In genomic region chr1:101451888-101452287, GRCh38 we compare ENCODE assay signal across 13 cellular contexts.
DNase-seq lines count a peak whose midpoint lies in the region; ATAC-seq and TF ChIP-seq lines count a peak whose summit lies in the region.
"Had no signal": no experiment of that assay in that cellular context is flagged by ENCODE, and none has a peak within 500 bp of the region (broad histone marks: within the 10 kb centered on the region; RNA-seq: fewer than 3 reads in every experiment).

No MANE protein-coding gene starts in this region.

- CTCF ChIA-PET in CD8-positive, alpha-beta T cell (lab: Charles Lee), result interaction anchor here (0.5 kb wide), 1 partner anchor 43 kb away, joined by 3 read pairs; no protein-coding TSS in a partner anchor

- POLR2A ChIA-PET in CD8-positive, alpha-beta T cell (lab: Charles Lee), result no interaction called here

- no peak overlapping the region for H3K27ac Mint-ChIP-seq in CD8-positive, alpha-beta T cell
- H3K27ac Mint-ChIP-seq: activated B cell treated with CpG ODN at 0.5 μM for 24 hours, B cell had no signal

- peaks cover 37% of the 10 kb centered on the region for H3K4me1 Mint-ChIP-seq in CD8-positive, alpha-beta T cell (ENCODE audit: low read depth)

- no peak for TF ChIP-seq CTCF in CD8-positive, alpha-beta T cell (IDR thresholded peaks at IDR 0.05)
- TF ChIP-seq CTCF in spleen (IDR thresholded peaks at IDR 0.05 in 8 of 11, conservative IDR thresholded peaks at IDR 0.05 in 3 of 11), result no peak

- H3K36me3 ChIP-seq in CD8-positive, alpha-beta T cell (ENCODE audit: insufficient read depth, low read length), result no peaks in the 10 kb centered on the region
- H3K36me3 ChIP-seq in spleen, result no peaks in the 10 kb centered on the region
- H3K36me3 ChIP-seq: transverse colon had no signal

- WGBS in spleen, 5 donors, result 70 to 78% (median 73%) methylated on average over 6 of the region's 6 CpGs

- no peaks in the 10 kb centered on the region for H3K9me3 Mint-ChIP-seq in CD8-positive, alpha-beta T cell
- H3K9me3 Mint-ChIP-seq: activated B cell treated with CpG ODN at 0.5 μM for 24 hours; naive thymus-derived CD8-positive, alpha-beta T cell had no signal

- no peaks in the 10 kb centered on the region for H3K9me3 ChIP-seq in CD8-positive, alpha-beta T cell (ENCODE audit: low read length)
- H3K9me3 ChIP-seq in spleen, result peaks cover 0 to 11% (median 0%) of the 10 kb centered on the region in 8 donors
- H3K9me3 ChIP-seq: transverse colon had no signal

- H3K36me3 Mint-ChIP-seq in CD8-positive, alpha-beta T cell, result no peaks in the 10 kb centered on the region
- H3K36me3 Mint-ChIP-seq: naive thymus-derived CD8-positive, alpha-beta T cell had no signal

- intact Hi-C loops in CD8-positive, alpha-beta T cell (cut with DNase I, micrococcal nuclease), result no loop called here
- intact Hi-C loops in spleen (cut with DNase I; ENCODE audit: low total_unique reads), result no loop called here

- ATAC-seq in CD8-positive, alpha-beta T cell, result peak; percentile 34
- ATAC-seq in GM18907 (IDR thresholded peaks at IDR 0.05; ENCODE audit: unreplicated experiment) (peak; percentile 73), HG02678 (IDR thresholded peaks at IDR 0.05; ENCODE audit: unreplicated experiment) (peak; percentile 66), HG03558 (IDR thresholded peaks at IDR 0.05; ENCODE audit: extremely low read depth, unreplicated experiment) (peak; percentile 76)

- no peak for TF ChIP-seq POLR2A in spleen (IDR thresholded peaks at IDR 0.05)

- H3K4me1 ChIP-seq in CD8-positive, alpha-beta T cell (ENCODE audit: insufficient read depth, low read length), result peaks cover 18% of the 10 kb centered on the region
- H3K4me1 ChIP-seq in spleen, result peaks cover 0 to 17% (median 4%) of the 10 kb centered on the region in 6 donors
- H3K4me1 ChIP-seq: transverse colon had no signal

- peaks cover 5% of the 10 kb centered on the region for H3K27me3 Mint-ChIP-seq in CD8-positive, alpha-beta T cell (ENCODE audit: low read depth)
- H3K27me3 Mint-ChIP-seq: activated B cell treated with CpG ODN at 0.5 μM for 24 hours had no signal

- no peaks in the 10 kb centered on the region for H3K27me3 ChIP-seq in CD8-positive, alpha-beta T cell (ENCODE audit: insufficient read depth, low read length)
- no peaks in the 10 kb centered on the region for H3K27me3 ChIP-seq in spleen (replicated peaks in 1 of 7)
- H3K27me3 ChIP-seq: transverse colon had no signal

- H3K4me3 Mint-ChIP-seq in CD8-positive, alpha-beta T cell, result no peak overlapping the region
- H3K4me3 Mint-ChIP-seq: activated B cell treated with CpG ODN at 0.5 μM for 24 hours, B cell had no signal

- no peak overlapping the region for H3K4me3 ChIP-seq in CD8-positive, alpha-beta T cell (ENCODE audit: low read depth, low read length)
- H3K4me3 ChIP-seq in spleen, result no peak overlapping the region
- H3K4me3 ChIP-seq: transverse colon had no signal

- H3K27ac ChIP-seq in CD8-positive, alpha-beta T cell (ENCODE audit: low read depth, low read length), result no peak overlapping the region
- no peak overlapping the region for H3K27ac ChIP-seq in spleen
- H3K27ac ChIP-seq: RWPE1, transverse colon had no signal

- DNase-seq in CD8-positive, alpha-beta T cell, result no peak
- DNase-seq in retina (no peak), 8988T (no peak), SHP77 treated with DMSO at 0.1 percent for 48 hours (lab: John Stamatoyannopoulos, UW) (no peak), spleen (no peak)
- DNase-seq: activated B cell treated with CpG ODN at 0.5 μM for 24 hours; naive thymus-derived CD8-positive, alpha-beta T cell; transverse colon had no signal
